In the genomic region with DNA sequence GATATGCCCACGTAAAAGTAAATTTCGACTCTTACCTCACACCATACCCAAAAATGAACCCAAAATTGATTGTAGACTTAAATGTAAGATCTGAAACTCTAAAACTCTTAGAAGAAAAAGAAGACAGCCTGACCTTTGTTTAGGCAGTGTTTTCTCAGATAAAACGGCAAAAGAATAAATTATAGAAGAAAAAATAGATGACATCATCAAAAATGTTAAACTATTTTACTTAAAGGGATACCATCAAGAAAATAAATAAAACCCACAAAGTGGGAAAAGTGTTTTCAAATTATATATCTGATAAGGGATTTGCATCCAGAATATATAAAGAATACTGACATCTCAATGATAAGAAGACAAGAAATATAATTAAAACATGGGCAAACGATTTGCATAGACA, we compare ENCODE assay signal across 19 cellular contexts.
DNase-seq lines count a peak whose midpoint lies in the region; ATAC-seq, FAIRE-seq and TF ChIP-seq lines count a peak whose summit lies in the region.
"Had no signal": no experiment of that assay in that cellular context is flagged by ENCODE, and none has a peak within 500 bp of the region (broad histone marks: within the 10 kb centered on the region; RNA-seq: fewer than 3 reads in every experiment).

No MANE protein-coding gene starts in this region.

- H3K4me2 ChIP-seq in A549: no peak overlapping the region

- H3K27me3 ChIP-seq in small intestine (ENCODE audit: control insufficient read depth in 2 of 2, insufficient read depth in 2 of 2, low read length in 2 of 2): no peaks in the 10 kb centered on the region
- H3K27me3 ChIP-seq: BE2C had no signal

- in situ Hi-C loops in astrocyte of the cerebellum (cut with HindIII; ENCODE audit: low sequenced_read_pairs): no loop called here

- no peak for TF ChIP-seq POLR2A in A549 (IDR thresholded peaks at IDR 0.05; ENCODE audit: low read length)

- H3K4me3 ChIP-seq in A549 (no peak overlapping the region), HEK293 (ENCODE audit: low read depth, low read length) (no peak overlapping the region), astrocyte of the cerebellum (ENCODE audit: low read depth, low read length) (no peak overlapping the region), small intestine (ENCODE audit: low read depth in 1 of 2, low read length in 2 of 2) (no peak overlapping the region)

- no peak for TF ChIP-seq RAD21 in A549 (conservative IDR thresholded peaks at IDR 0.05 in 1 of 2, IDR thresholded peaks at IDR 0.05 in 1 of 2)

- CTCF ChIA-PET in A549 (lab: Yijun Ruan, JAX): no interaction called here
- CTCF ChIA-PET in HEK293 (lab: Yijun Ruan, JAX): no interaction called here

- FAIRE-seq in A549 (lab: Jason Lieb, UNC) (no peak), small intestine (lab: Jason Lieb, UNC) (peak; percentile 26), D721Med (lab: Jason Lieb, UNC) (no peak)
- FAIRE-seq: GM12892, GM18507 had no signal

- ATAC-seq in A549 (no peak), GM21515 (IDR thresholded peaks at IDR 0.05; ENCODE audit: unreplicated experiment) (no peak)

- TF ChIP-seq EP300 in A549 (IDR thresholded peaks at IDR 0.05): no peak

- WGBS in A549 (ENCODE audit: missing lambda C conversion rate): 6% methylated on average over 4 of the region's 4 CpGs
- 75 to 81% (median 75%) methylated on average over 4 of the region's 4 CpGs for WGBS in small intestine, 3 donors

- H3K4me1 ChIP-seq in A549 (no peaks in the 10 kb centered on the region), HEK293 (ENCODE audit: control insufficient read depth, insufficient read depth, low read length) (no peaks in the 10 kb centered on the region), small intestine (ENCODE audit: control insufficient read depth in 2 of 2, insufficient read depth in 1 of 2, low read depth in 1 of 2, low read length in 1 of 2) (no peaks in the 10 kb centered on the region)
- H3K4me1 ChIP-seq: Caco-2 had no signal

- no peak overlapping the region for H3K27ac ChIP-seq in A549
- no peak overlapping the region for H3K27ac ChIP-seq in HEK293 (ENCODE audit: extremely low read depth, low read depth, low read length)
- H3K27ac ChIP-seq in small intestine (ENCODE audit: low read depth in 1 of 2, low read length in 1 of 2): no peak overlapping the region

- H3K9me3 ChIP-seq in A549 (no peaks in the 10 kb centered on the region), HEK293 (ENCODE audit: control insufficient read depth, insufficient read depth, low read depth, low read length) (no peaks in the 10 kb centered on the region), small intestine (ENCODE audit: control insufficient read depth, low read depth) (no peaks in the 10 kb centered on the region)
- H3K9me3 ChIP-seq: BE2C, Caco-2 had no signal

- TF ChIP-seq CTCF in A549 (IDR thresholded peaks at IDR 0.05): no peak
- no peak for TF ChIP-seq CTCF in HEK293 (tag by site-specific recombination; IDR thresholded peaks at IDR 0.05)
- no peak for TF ChIP-seq CTCF in astrocyte of the cerebellum (IDR thresholded peaks at IDR 0.05; ENCODE audit: low read depth, low read length, missing control alignments)
- TF ChIP-seq CTCF in D721Med (IDR thresholded peaks at IDR 0.05; ENCODE audit: insufficient read depth, missing control alignments): no peak

- H3K36me3 ChIP-seq in HEK293 (ENCODE audit: control insufficient read depth in 2 of 2, insufficient read depth in 1 of 2, low read length in 2 of 2) (no peaks in the 10 kb centered on the region), small intestine (ENCODE audit: control insufficient read depth in 2 of 2, insufficient read depth in 2 of 2, low read length in 2 of 2) (no peaks in the 10 kb centered on the region)
- H3K36me3 ChIP-seq: BE2C had no signal

- DNase-seq in A549 (ENCODE audit: low read depth in 1 of 2, low spot score in 1 of 2) (no peak), astrocyte of the cerebellum (ENCODE audit: low read depth) (peak; percentile 0), small intestine (no peak), D721Med (ENCODE audit: insufficient read length, low spot score) (no peak)
- DNase-seq: ACHN; BE2C; C1 segment of cervical spinal cord; Caco-2; CD4-positive, CD25-positive, alpha-beta regulatory T cell; DMS153; DMS79; GDM1; GOT3; H7; KBM-7 had no signal

- POLR2A ChIA-PET in A549 (lab: Yijun Ruan, JAX): no interaction called here
- POLR2A ChIA-PET in HEK293 (lab: Yijun Ruan, JAX): no interaction called here

TF ChIP-seq in A549, 52 proteins besides CTCF, POLR2A, EP300 and RAD21:
- TF ChIP-seq MAFK (IDR thresholded peaks at IDR 0.05; ENCODE audit: partially characterized antibody): peak; percentile 61
- no peak for TF ChIP-seq CBX8 (IDR thresholded peaks at IDR 0.05)
TF ChIP-seq in A549: peak in this region for 1.

TF ChIP-seq in HEK293, 187 proteins besides CTCF, POLR2A, EP300 and RAD21:
- TF ChIP-seq ZNF830 (tag by site-specific recombination; IDR thresholded peaks at IDR 0.05; ENCODE audit: low read depth) (no peak), ZNF501 (tag by site-specific recombination; IDR thresholded peaks at IDR 0.05) (no peak)
- TF ChIP-seq, protein P1, sequence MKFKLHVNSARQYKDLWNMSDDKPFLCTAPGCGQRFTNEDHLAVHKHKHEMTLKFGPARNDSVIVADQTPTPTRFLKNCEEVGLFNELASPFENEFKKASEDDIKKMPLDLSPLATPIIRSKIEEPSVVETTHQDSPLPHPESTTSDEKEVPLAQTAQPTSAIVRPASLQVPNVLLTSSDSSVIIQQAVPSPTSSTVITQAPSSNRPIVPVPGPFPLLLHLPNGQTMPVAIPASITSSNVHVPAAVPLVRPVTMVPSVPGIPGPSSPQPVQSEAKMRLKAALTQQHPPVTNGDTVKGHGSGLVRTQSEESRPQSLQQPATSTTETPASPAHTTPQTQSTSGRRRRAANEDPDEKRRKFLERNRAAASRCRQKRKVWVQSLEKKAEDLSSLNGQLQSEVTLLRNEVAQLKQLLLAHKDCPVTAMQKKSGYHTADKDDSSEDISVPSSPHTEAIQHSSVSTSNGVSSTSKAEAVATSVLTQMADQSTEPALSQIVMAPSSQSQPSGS (tag by site-specific recombination; IDR thresholded peaks at IDR 0.05; ENCODE audit: low read depth): peak; percentile 74
